ENCODE assay signal across 1 cellular context in the genomic region with DNA sequence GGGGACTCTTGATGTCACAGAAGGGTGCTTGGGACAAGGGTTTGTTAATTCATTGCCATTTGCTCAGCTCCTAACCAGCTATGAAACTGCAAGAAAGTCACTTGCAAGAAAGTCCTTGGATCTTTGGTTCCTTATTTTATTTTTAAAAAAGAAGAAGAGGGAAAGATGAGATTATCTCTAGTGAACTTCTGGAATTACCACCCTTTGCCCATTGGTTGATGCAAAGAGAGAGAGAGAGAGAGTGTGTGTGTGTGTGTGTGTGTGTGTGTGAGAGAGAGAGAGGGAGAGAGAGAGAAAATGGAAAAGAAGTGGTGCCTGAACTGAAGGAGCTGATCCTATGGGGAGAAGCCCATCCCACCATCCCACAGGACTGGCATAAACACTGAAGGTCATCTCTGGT.
A peak's percentile ranks its signal among the peaks of the same experiment; 100 is the strongest.
TF ChIP-seq lines count a peak whose summit lies in the region.

No MANE protein-coding gene starts in this region.

TF ChIP-seq in K562, 482 proteins besides CTCF, POLR2A, EP300 and RAD21:
- TF ChIP-seq E2F5 (CRISPR knock-in tag; IDR thresholded peaks at IDR 0.05): no peak
- TF ChIP-seq ELF4 (CRISPR knock-in tag; IDR thresholded peaks at IDR 0.05): peak; percentile 90
- no peak for TF ChIP-seq ZNF121 (CRISPR knock-in tag; conservative IDR thresholded peaks at IDR 0.05)
- no peak for TF ChIP-seq HDAC6 (IDR thresholded peaks at IDR 0.05; ENCODE audit: low read depth, low read length)
- TF ChIP-seq SP2 (IDR thresholded peaks at IDR 0.05; ENCODE audit: extremely low read depth, low read depth, low read length, poor library complexity, severe bottlenecking): no peak
- TF ChIP-seq FOXA3 (CRISPR knock-in tag; conservative IDR thresholded peaks at IDR 0.05 in 1 of 2, IDR thresholded peaks at IDR 0.05 in 1 of 2): no peak
- 0 out of 2 replicates have a peak, but pooled peaks have one; percentile 62 for TF ChIP-seq THRB (CRISPR knock-in tag; conservative IDR thresholded peaks at IDR 0.05)
- TF ChIP-seq, protein P1, sequence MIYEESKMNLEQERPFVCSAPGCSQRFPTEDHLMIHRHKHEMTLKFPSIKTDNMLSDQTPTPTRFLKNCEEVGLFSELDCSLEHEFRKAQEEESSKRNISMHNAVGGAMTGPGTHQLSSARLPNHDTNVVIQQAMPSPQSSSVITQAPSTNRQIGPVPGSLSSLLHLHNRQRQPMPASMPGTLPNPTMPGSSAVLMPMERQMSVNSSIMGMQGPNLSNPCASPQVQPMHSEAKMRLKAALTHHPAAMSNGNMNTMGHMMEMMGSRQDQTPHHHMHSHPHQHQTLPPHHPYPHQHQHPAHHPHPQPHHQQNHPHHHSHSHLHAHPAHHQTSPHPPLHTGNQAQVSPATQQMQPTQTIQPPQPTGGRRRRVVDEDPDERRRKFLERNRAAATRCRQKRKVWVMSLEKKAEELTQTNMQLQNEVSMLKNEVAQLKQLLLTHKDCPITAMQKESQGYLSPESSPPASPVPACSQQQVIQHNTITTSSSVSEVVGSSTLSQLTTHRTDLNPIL (CRISPR knock-in tag; IDR thresholded peaks at IDR 0.05): no peak
- 0 out of 2 replicates have a peak, but pooled peaks have one; percentile 17 for TF ChIP-seq ARID1B (IDR thresholded peaks at IDR 0.05)
- TF ChIP-seq, protein P2, sequence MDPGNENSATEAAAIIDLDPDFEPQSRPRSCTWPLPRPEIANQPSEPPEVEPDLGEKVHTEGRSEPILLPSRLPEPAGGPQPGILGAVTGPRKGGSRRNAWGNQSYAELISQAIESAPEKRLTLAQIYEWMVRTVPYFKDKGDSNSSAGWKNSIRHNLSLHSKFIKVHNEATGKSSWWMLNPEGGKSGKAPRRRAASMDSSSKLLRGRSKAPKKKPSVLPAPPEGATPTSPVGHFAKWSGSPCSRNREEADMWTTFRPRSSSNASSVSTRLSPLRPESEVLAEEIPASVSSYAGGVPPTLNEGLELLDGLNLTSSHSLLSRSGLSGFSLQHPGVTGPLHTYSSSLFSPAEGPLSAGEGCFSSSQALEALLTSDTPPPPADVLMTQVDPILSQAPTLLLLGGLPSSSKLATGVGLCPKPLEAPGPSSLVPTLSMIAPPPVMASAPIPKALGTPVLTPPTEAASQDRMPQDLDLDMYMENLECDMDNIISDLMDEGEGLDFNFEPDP (CRISPR knock-in tag; IDR thresholded peaks at IDR 0.05): no peak
- peak; percentile 13; the same call in 1 of the 2 replicates for TF ChIP-seq MTA2 (IDR thresholded peaks at IDR 0.05; ENCODE audit: low read depth)
- TF ChIP-seq ZNF699 (CRISPR knock-in tag; IDR thresholded peaks at IDR 0.05; ENCODE audit: insufficient replicate concordance): no peak
- TF ChIP-seq OTX1 (CRISPR knock-in tag; IDR thresholded peaks at IDR 0.05): peak; percentile 63; the same call in 1 of the 2 replicates
TF ChIP-seq in K562: peak in this region for 5.
